Comparison of ENCODE assay signal across 22 cellular contexts in genomic region chr2:179532890-179533289, GRCh38.
DNase-seq lines count a peak whose midpoint lies in the region; ATAC-seq, FAIRE-seq and TF ChIP-seq lines count a peak whose summit lies in the region.
"Had no signal": no experiment of that assay in that cellular context is flagged by ENCODE, and none has a peak within 500 bp of the region (broad histone marks: within the 10 kb centered on the region; RNA-seq: fewer than 3 reads in every experiment).

No MANE protein-coding gene starts in this region.

- no TSS peak for BruUV-seq in HepG2 (replicated peaks; lab: Mats Ljungman, UMichigan)

- TF ChIP-seq EP300 in HepG2 (IDR thresholded peaks at IDR 0.05; ENCODE audit: low read depth in 2 of 2, low read length in 2 of 2) (peak in 1 of 2 experiments; percentile 55; a peak in 1 of 4 replicates), HepG2 (CRISPR knock-in tag; IDR thresholded peaks at IDR 0.05; ENCODE audit: borderline replicate concordance) (peak; percentile 25; the same call in 1 of the 2 replicates)

- in situ Hi-C loops in HepG2 (cut with HindIII; ENCODE audit: extremely low pct_ligation_motif_present, low pct_unique_long_range_greater_than_20kb): no loop called here

- H3K27ac ChIP-seq in HepG2 (ENCODE audit: extremely low read length, insufficient read depth, low read length) (peak overlapping the region; percentile 2), right lobe of liver (no peak overlapping the region)
- H3K27ac ChIP-seq: C4-2B, ovary had no signal

- no peak overlapping the region for H2AFZ ChIP-seq in HepG2 (ENCODE audit: low read length)

- H3K4me3 Mint-ChIP-seq in activated CD4-positive, alpha-beta T cell treated with anti-CD3 and anti-CD28 coated beads for 36 hours: no peak overlapping the region
- H3K4me3 Mint-ChIP-seq: activated CD4-positive, alpha-beta T cell treated with anti-CD3 and anti-CD28 coated beads, Interleukin-2, amount 10 ng/mL, durations not matched to agents 7 days and 5 days; activated naive CD8-positive, alpha-beta T cell treated with anti-CD3 and anti-CD28 coated beads for 36 hours; activated T-helper 17 cell treated with anti-CD3 and anti-CD28 coated beads, Interleukin-2, amount 50 U/mL, for 72 hours; H9; naive B cell had no signal

- peak overlapping the region; percentile 5; the same call in 1 of the 2 replicates for H3K4me2 ChIP-seq in HepG2 (ENCODE audit: low read depth, low read length)

- H3K4me1 Mint-ChIP-seq in activated CD4-positive, alpha-beta T cell treated with anti-CD3 and anti-CD28 coated beads for 36 hours: no peaks in the 10 kb centered on the region
- H3K4me1 Mint-ChIP-seq: activated CD4-positive, alpha-beta T cell treated with anti-CD3 and anti-CD28 coated beads, Interleukin-2, amount 10 ng/mL, durations not matched to agents 7 days and 5 days; activated naive CD8-positive, alpha-beta T cell treated with anti-CD3 and anti-CD28 coated beads for 36 hours; activated T-helper 17 cell treated with anti-CD3 and anti-CD28 coated beads, Interleukin-2, amount 50 U/mL, for 72 hours; naive B cell had no signal

- CTCF ChIA-PET in HepG2 (lab: Yijun Ruan, JAX; ENCODE audit: low intra/inter-chr PET ratio, low total read pairs): no interaction called here
- CTCF ChIA-PET in activated CD4-positive, alpha-beta T cell treated with anti-CD3 and anti-CD28 coated beads for 36 hours (lab: Charles Lee): interaction anchor here (0.7 to 1.4 kb wide), 2 partner anchors 114 to 122 kb away, joined by 3 read pairs; no protein-coding TSS in a partner anchor

- no peaks in the 10 kb centered on the region for H3K27me3 ChIP-seq in HepG2 (ENCODE audit: control insufficient read depth in 1 of 2, insufficient read depth in 2 of 2, low read length in 2 of 2)
- H3K27me3 ChIP-seq in right lobe of liver: no peaks in the 10 kb centered on the region
- no peaks in the 10 kb centered on the region for H3K27me3 ChIP-seq in bronchial epithelial cell (ENCODE audit: control insufficient read depth, insufficient read depth, low read length)
- H3K27me3 ChIP-seq: ovary had no signal

- no peaks in the 10 kb centered on the region for H4K20me1 ChIP-seq in HepG2 (ENCODE audit: insufficient read depth, low read length)

- 74% methylated on average over 2 of the region's 2 CpGs for WGBS in HepG2 (ENCODE audit: low lambda C conversion rate)
- 47% methylated on average over 2 of the region's 2 CpGs for WGBS in right lobe of liver (ENCODE audit: insufficient coverage, low coverage, low lambda C conversion rate, missing lambda C conversion rate)

- POLR2A ChIA-PET in HepG2 (lab: Yijun Ruan, JAX): interaction anchor here (1.0 to 1.3 kb wide), 3 partner anchors 10 to 25 kb away, joined by 4 to 12 read pairs (median 4); no protein-coding TSS in a partner anchor
- POLR2A ChIA-PET in activated CD4-positive, alpha-beta T cell treated with anti-CD3 and anti-CD28 coated beads for 36 hours (lab: Charles Lee): no interaction called here

- no peaks in the 10 kb centered on the region for H3K9me3 Mint-ChIP-seq in activated CD4-positive, alpha-beta T cell treated with anti-CD3 and anti-CD28 coated beads for 36 hours (ENCODE audit: low read depth)
- H3K9me3 Mint-ChIP-seq: activated CD4-positive, alpha-beta T cell treated with anti-CD3 and anti-CD28 coated beads, Interleukin-2, amount 10 ng/mL, durations not matched to agents 7 days and 5 days; activated T-helper 17 cell treated with anti-CD3 and anti-CD28 coated beads, Interleukin-2, amount 50 U/mL, for 72 hours; H9 had no signal

- no peaks in the 10 kb centered on the region for H3K36me3 Mint-ChIP-seq in activated CD4-positive, alpha-beta T cell treated with anti-CD3 and anti-CD28 coated beads for 36 hours (ENCODE audit: low read depth)
- H3K36me3 Mint-ChIP-seq: activated naive CD8-positive, alpha-beta T cell treated with anti-CD3 and anti-CD28 coated beads for 36 hours; naive B cell had no signal

- H3K9me3 ChIP-seq in HepG2 (ENCODE audit: low read length): no peaks in the 10 kb centered on the region
- H3K9me3 ChIP-seq in right lobe of liver: no peaks in the 10 kb centered on the region
- H3K9me3 ChIP-seq: ovary had no signal

- H3K4me1 ChIP-seq in HepG2 (ENCODE audit: insufficient read depth, low read length) (peaks cover 32% of the 10 kb centered on the region), right lobe of liver (no peaks in the 10 kb centered on the region)

- H3K79me2 ChIP-seq in HepG2 (ENCODE audit: insufficient read depth, low read length): no peaks in the 10 kb centered on the region

- intact Hi-C loops in HepG2 (cut with micrococcal nuclease; ENCODE audit: unreplicated experiment): no loop called here
- intact Hi-C loops in right lobe of liver (cut with DNase I): no loop called here
- intact Hi-C loops in activated CD4-positive, alpha-beta T cell treated with anti-CD3 and anti-CD28 coated beads for 36 hours (cut with DNase I, micrococcal nuclease): no loop called here

- DNase-seq in HepG2 (ENCODE audit: low spot score) (peak; percentile 86), right lobe of liver (no peak), bronchial epithelial cell (ENCODE audit: low read depth) (peak; percentile 7), kidney glomerular epithelial cell (lab: John Stamatoyannopoulos, UW) (peak; percentile 31), GM19239 (ENCODE audit: insufficient read length, low spot score) (no peak), AG08396 (ENCODE audit: low spot score) (no peak)
- DNase-seq in activated CD4-positive, alpha-beta T cell treated with anti-CD3 and anti-CD28 coated beads for 36 hours: no peak
- DNase-seq: activated CD4-positive, alpha-beta T cell treated with anti-CD3 and anti-CD28 coated beads, Interleukin-2, amount 10 ng/mL, durations not matched to agents 7 days and 5 days; activated naive CD8-positive, alpha-beta T cell treated with anti-CD3 and anti-CD28 coated beads for 36 hours; H9; left cardiac atrium; mesendoderm; naive B cell; NCI-H187; NCI-H510A; NK-92 treated with Interleukin-12 subunit alpha and Interleukin-12 subunit beta, amount 100 ng/mL, for 24 hours; ovary had no signal

- H3K9ac ChIP-seq in HepG2 (ENCODE audit: insufficient read depth, low read depth, low read length): no peak overlapping the region

- TF ChIP-seq CTCF in HepG2 (CRISPR knock-in tag; IDR thresholded peaks at IDR 0.05): no peak
- no peak for TF ChIP-seq CTCF in right lobe of liver (IDR thresholded peaks at IDR 0.05)
- TF ChIP-seq CTCF in bronchial epithelial cell (IDR thresholded peaks at IDR 0.05; ENCODE audit: insufficient read depth, low read length, severe bottlenecking): no peak

- no peaks in the 10 kb centered on the region for H3K27me3 Mint-ChIP-seq in activated CD4-positive, alpha-beta T cell treated with anti-CD3 and anti-CD28 coated beads for 36 hours
- H3K27me3 Mint-ChIP-seq: activated CD4-positive, alpha-beta T cell treated with anti-CD3 and anti-CD28 coated beads, Interleukin-2, amount 10 ng/mL, durations not matched to agents 7 days and 5 days; activated naive CD8-positive, alpha-beta T cell treated with anti-CD3 and anti-CD28 coated beads for 36 hours; activated T-helper 17 cell treated with anti-CD3 and anti-CD28 coated beads, Interleukin-2, amount 50 U/mL, for 72 hours had no signal

- no peak for TF ChIP-seq RAD21 in HepG2 (CRISPR knock-in tag; IDR thresholded peaks at IDR 0.05)

- H3K27ac Mint-ChIP-seq in activated CD4-positive, alpha-beta T cell treated with anti-CD3 and anti-CD28 coated beads for 36 hours: no peak overlapping the region
- H3K27ac Mint-ChIP-seq: activated CD4-positive, alpha-beta T cell treated with anti-CD3 and anti-CD28 coated beads, Interleukin-2, amount 10 ng/mL, durations not matched to agents 7 days and 5 days; activated naive CD8-positive, alpha-beta T cell treated with anti-CD3 and anti-CD28 coated beads for 36 hours; activated T-helper 17 cell treated with anti-CD3 and anti-CD28 coated beads, Interleukin-2, amount 50 U/mL, for 72 hours; H9 had no signal

- H3K36me3 ChIP-seq in HepG2 (replicated peaks in 1 of 2; ENCODE audit: control insufficient read depth in 1 of 2, insufficient read depth in 2 of 2, low read length in 2 of 2): no peaks in the 10 kb centered on the region
- peaks cover 0 to 3% (median 0%) of the 10 kb centered on the region in 4 donors for H3K36me3 ChIP-seq in right lobe of liver
- no peaks in the 10 kb centered on the region for H3K36me3 ChIP-seq in bronchial epithelial cell (ENCODE audit: control insufficient read depth, insufficient read depth, low read length)
- H3K36me3 ChIP-seq: ovary had no signal

- FAIRE-seq in HepG2 (lab: Jason Lieb, UNC): peak; percentile 56
- no peak for FAIRE-seq in bronchial epithelial cell (lab: Jason Lieb, UNC)
- FAIRE-seq in GM19239 (lab: Jason Lieb, UNC): no peak
- FAIRE-seq: K562 had no signal

- ATAC-seq in HepG2 (peak; percentile 97), right lobe of liver (no peak), HG02642 (IDR thresholded peaks at IDR 0.05; ENCODE audit: poor library complexity, unreplicated experiment) (no peak)
- no peak for ATAC-seq in activated CD4-positive, alpha-beta T cell treated with anti-CD3 and anti-CD28 coated beads for 36 hours
- ATAC-seq: activated T-helper 17 cell treated with anti-CD3 and anti-CD28 coated beads, Interleukin-2, amount 50 U/mL, for 72 hours; K562; left cardiac atrium; Panc1 had no signal

- TF ChIP-seq POLR2A in HepG2 (IDR thresholded peaks at IDR 0.05; ENCODE audit: insufficient read depth in 1 of 2, low read depth in 2 of 2, low read length in 2 of 2): no peak
- TF ChIP-seq POLR2A in right lobe of liver (IDR thresholded peaks at IDR 0.05): no peak

- H3K4me3 ChIP-seq in HepG2 (replicated peaks in 1 of 3; ENCODE audit: insufficient read depth in 1 of 3, low read depth in 2 of 3, low read length in 3 of 3) (no peak overlapping the region), right lobe of liver (no peak overlapping the region), bronchial epithelial cell (ENCODE audit: low read depth, low read length) (no peak overlapping the region)
- H3K4me3 ChIP-seq: K562, ovary had no signal

TF ChIP-seq in HepG2, 621 proteins besides CTCF, POLR2A, EP300 and RAD21 (continues in another document):
- TF ChIP-seq TBL1XR1 (IDR thresholded peaks at IDR 0.05; ENCODE audit: borderline replicate concordance, low read length, partially characterized antibody) (no peak), ZNF331 (CRISPR knock-in tag; IDR thresholded peaks at IDR 0.05) (peak; percentile 9; the same call in 1 of the 2 replicates), ISL2 (CRISPR knock-in tag; IDR thresholded peaks at IDR 0.05) (peak; percentile 45; the same call in 1 of the 2 replicates), CREM (IDR thresholded peaks at IDR 0.05) (peak; percentile 41; the same call in 1 of the 2 replicates), CREM (CRISPR knock-in tag; IDR thresholded peaks at IDR 0.05) (no peak), SOX6 (IDR thresholded peaks at IDR 0.05) (no peak), SOX6 (CRISPR knock-in tag; IDR thresholded peaks at IDR 0.05) (peak; percentile 88), SOX13 (IDR thresholded peaks at IDR 0.05) (peak; percentile 84; the same call in 1 of the 2 replicates), SOX13 (CRISPR knock-in tag; conservative IDR thresholded peaks at IDR 0.05 in 1 of 2, IDR thresholded peaks at IDR 0.05 in 1 of 2) (peak in 1 of 2 experiments; percentile 97; a peak in 2 of 4 replicates), ZEB1 (IDR thresholded peaks at IDR 0.05; ENCODE audit: insufficient replicate concordance, low read depth) (no peak)

Comparison
In these comparisons a context has a peak if more than half of its experiments do, and no peak if none do; other contexts are left out.
1. DNase-seq: peak in HepG2 (single experiment), bronchial epithelial cell (single experiment) and kidney glomerular epithelial cell (single experiment); none in right lobe of liver (0 of 3), GM19239 (single experiment), activated CD4-positive, alpha-beta T cell treated with anti-CD3 and anti-CD28 coated beads for 36 hours (single experiment) and AG08396 (single experiment).